In the genomic region with DNA sequence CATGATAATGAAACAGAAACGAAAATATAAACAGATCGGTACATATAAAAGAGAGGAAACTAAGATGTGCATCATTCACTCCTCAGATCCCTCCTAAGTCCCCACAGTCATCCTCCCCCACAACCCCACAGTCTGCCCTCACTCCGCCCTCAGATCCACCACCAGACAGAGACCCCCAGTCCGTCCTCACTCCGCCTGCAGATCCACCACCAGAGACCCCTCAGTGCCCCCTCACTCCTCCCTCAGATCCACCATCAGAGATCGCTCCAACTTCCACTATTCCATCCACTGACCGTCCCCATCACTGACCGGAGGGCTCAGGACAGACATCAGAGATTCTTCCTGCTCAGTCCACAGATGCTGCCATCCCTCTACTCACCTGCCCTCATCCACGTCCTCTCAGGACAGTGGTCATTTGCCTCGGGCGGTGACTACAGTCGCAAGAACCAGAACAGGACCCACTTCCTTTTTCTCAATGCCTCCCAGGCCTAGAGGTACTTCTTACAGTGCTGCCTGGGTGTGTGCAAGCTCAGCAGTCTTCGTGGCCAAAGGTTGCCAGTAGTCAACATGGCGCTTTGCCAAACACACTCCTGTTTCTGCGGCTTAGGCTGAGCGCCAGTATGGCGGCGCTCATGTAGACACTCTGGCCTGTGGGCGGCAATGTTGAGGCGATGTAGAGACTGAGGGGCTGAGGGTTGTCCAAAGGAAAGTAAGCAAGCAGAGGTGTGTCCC, we compare ENCODE assay signal across 1 cellular context.
TF ChIP-seq lines count a peak whose summit lies in the region.

No MANE protein-coding gene starts in this region.

TF ChIP-seq in GM23338, 12 proteins besides CTCF, POLR2A, EP300 and RAD21 (continued from another document):
- TF ChIP-seq, protein P1, sequence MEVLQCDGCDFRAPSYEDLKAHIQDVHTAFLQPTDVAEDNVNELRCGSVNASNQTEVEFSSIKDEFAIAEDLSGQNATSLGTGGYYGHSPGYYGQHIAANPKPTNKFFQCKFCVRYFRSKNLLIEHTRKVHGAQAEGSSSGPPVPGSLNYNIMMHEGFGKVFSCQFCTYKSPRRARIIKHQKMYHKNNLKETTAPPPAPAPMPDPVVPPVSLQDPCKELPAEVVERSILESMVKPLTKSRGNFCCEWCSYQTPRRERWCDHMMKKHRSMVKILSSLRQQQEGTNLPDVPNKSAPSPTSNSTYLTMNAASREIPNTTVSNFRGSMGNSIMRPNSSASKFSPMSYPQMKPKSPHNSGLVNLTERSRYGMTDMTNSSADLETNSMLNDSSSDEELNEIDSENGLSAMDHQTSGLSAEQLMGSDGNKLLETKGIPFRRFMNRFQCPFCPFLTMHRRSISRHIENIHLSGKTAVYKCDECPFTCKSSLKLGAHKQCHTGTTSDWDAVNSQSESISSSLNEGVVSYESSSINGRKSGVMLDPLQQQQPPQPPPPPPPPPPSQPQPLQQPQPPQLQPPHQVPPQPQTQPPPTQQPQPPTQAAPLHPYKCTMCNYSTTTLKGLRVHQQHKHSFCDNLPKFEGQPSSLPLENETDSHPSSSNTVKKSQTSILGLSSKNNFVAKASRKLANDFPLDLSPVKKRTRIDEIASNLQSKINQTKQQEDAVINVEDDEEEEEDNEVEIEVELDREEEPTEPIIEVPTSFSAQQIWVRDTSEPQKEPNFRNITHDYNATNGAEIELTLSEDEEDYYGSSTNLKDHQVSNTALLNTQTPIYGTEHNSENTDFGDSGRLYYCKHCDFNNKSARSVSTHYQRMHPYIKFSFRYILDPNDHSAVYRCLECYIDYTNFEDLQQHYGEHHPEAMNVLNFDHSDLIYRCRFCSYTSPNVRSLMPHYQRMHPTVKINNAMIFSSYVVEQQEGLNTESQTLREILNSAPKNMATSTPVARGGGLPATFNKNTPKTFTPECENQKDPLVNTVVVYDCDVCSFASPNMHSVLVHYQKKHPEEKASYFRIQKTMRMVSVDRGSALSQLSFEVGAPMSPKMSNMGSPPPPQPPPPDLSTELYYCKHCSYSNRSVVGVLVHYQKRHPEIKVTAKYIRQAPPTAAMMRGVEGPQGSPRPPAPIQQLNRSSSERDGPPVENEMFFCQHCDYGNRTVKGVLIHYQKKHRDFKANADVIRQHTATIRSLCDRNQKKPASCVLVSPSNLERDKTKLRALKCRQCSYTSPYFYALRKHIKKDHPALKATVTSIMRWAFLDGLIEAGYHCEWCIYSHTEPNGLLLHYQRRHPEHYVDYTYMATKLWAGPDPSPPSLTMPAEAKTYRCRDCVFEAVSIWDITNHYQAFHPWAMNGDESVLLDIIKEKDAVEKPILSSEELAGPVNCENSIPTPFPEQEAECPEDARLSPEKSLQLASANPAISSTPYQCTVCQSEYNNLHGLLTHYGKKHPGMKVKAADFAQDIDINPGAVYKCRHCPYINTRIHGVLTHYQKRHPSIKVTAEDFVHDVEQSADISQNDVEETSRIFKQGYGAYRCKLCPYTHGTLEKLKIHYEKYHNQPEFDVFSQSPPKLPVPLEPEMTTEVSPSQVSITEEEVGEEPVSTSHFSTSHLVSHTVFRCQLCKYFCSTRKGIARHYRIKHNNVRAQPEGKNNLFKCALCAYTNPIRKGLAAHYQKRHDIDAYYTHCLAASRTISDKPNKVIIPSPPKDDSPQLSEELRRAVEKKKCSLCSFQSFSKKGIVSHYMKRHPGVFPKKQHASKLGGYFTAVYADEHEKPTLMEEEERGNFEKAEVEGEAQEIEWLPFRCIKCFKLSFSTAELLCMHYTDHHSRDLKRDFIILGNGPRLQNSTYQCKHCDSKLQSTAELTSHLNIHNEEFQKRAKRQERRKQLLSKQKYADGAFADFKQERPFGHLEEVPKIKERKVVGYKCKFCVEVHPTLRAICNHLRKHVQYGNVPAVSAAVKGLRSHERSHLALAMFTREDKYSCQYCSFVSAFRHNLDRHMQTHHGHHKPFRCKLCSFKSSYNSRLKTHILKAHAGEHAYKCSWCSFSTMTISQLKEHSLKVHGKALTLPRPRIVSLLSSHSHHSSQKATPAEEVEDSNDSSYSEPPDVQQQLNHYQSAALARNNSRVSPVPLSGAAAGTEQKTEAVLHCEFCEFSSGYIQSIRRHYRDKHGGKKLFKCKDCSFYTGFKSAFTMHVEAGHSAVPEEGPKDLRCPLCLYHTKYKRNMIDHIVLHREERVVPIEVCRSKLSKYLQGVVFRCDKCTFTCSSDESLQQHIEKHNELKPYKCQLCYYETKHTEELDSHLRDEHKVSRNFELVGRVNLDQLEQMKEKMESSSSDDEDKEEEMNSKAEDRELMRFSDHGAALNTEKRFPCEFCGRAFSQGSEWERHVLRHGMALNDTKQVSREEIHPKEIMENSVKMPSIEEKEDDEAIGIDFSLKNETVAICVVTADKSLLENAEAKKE (CRISPR knock-in tag; IDR thresholded peaks at IDR 0.05), result no peak
- TF ChIP-seq NANOG (IDR thresholded peaks at IDR 0.05; ENCODE audit: borderline replicate concordance), result no peak
- TF ChIP-seq EZH2 (IDR thresholded peaks at IDR 0.05; ENCODE audit: low read depth, unreplicated experiment), result no peak
- no peak for TF ChIP-seq JUNB (IDR thresholded peaks at IDR 0.05; ENCODE audit: unreplicated experiment)
- no peak for TF ChIP-seq ZNF114 (CRISPR knock-in tag; IDR thresholded peaks at IDR 0.05)
- TF ChIP-seq, protein P2, sequence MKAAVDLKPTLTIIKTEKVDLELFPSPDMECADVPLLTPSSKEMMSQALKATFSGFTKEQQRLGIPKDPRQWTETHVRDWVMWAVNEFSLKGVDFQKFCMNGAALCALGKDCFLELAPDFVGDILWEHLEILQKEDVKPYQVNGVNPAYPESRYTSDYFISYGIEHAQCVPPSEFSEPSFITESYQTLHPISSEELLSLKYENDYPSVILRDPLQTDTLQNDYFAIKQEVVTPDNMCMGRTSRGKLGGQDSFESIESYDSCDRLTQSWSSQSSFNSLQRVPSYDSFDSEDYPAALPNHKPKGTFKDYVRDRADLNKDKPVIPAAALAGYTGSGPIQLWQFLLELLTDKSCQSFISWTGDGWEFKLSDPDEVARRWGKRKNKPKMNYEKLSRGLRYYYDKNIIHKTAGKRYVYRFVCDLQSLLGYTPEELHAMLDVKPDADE (IDR thresholded peaks at IDR 0.05), result no peak
- no peak for TF ChIP-seq CREB1 (CRISPR knock-in tag; IDR thresholded peaks at IDR 0.05; ENCODE audit: low read depth)
- no peak for TF ChIP-seq STAT1 (IDR thresholded peaks at IDR 0.05; ENCODE audit: unreplicated experiment)
